In genomic region chr10:12042409-12042796, GRCh38 we compare ENCODE assay signal across 8 cellular contexts. TPM values are rescaled to one million over a fixed set of nuclear protein-coding genes. Genes with fewer than 3 reads are reported as not detected.
A peak's percentile ranks its signal among the peaks of the same experiment; 100 is the strongest.
DNase-seq lines count a peak whose midpoint lies in the region; ATAC-seq, FAIRE-seq and TF ChIP-seq lines count a peak whose summit lies in the region.

No MANE protein-coding gene starts in this region.

- DNase-seq in GM06990 (ENCODE audit: extremely low read depth, insufficient read length) (no peak), SJCRH30 (peak in 1 of 2 experiments; percentile 27), astrocyte of the cerebellum (ENCODE audit: low read depth) (no peak), islet precursor cell (peak; percentile 65), NCI-H2081 treated with DMSO at 0.1 percent for 48 hours (lab: John Stamatoyannopoulos, UW) (no peak), D721Med (ENCODE audit: insufficient read length, low spot score) (no peak)
- DNase-seq in stimulated activated CD4-positive, alpha-beta T cell treated with anti-CD3 and anti-CD28 coated beads, Interleukin-2, amount 100 ng/mL, for 4 hours (ENCODE audit: low read depth), result peak; percentile 56

- in situ Hi-C loops in astrocyte of the cerebellum (cut with HindIII; ENCODE audit: low sequenced_read_pairs), result no loop called here

- TF ChIP-seq CTCF in GM06990 (IDR thresholded peaks at IDR 0.05; ENCODE audit: insufficient read depth, low read length, poor library complexity, severe bottlenecking) (no peak), astrocyte of the cerebellum (IDR thresholded peaks at IDR 0.05; ENCODE audit: low read depth, low read length, missing control alignments) (no peak), D721Med (IDR thresholded peaks at IDR 0.05; ENCODE audit: insufficient read depth, missing control alignments) (no peak)

- H3K4me3 ChIP-seq in GM06990 (replicated peaks; ENCODE audit: low read depth, low read length), result peak overlapping the region; percentile 100
- peak overlapping the region; percentile 98 for H3K4me3 ChIP-seq in SJCRH30
- H3K4me3 ChIP-seq in astrocyte of the cerebellum (ENCODE audit: low read depth, low read length), result peak overlapping the region; percentile 99

- no peak for FAIRE-seq in D721Med (lab: Jason Lieb, UNC)

- peaks cover 15% of the 10 kb centered on the region for H3K4me1 ChIP-seq in SJCRH30

- ATAC-seq in HG02571 (IDR thresholded peaks at IDR 0.05; ENCODE audit: unreplicated experiment), result peak; percentile 6

- no peaks in the 10 kb centered on the region for H3K9me3 ChIP-seq in SJCRH30 (replicated peaks)

- no peaks in the 10 kb centered on the region for H3K36me3 ChIP-seq in GM06990 (ENCODE audit: control insufficient read depth, insufficient read depth, low read length)
- H3K36me3 ChIP-seq in SJCRH30, result no peaks in the 10 kb centered on the region; the same call in 1 of the 2 replicates

- H3K27me3 ChIP-seq in GM06990 (replicated peaks; ENCODE audit: control insufficient read depth, insufficient read depth, low read length) (no peaks in the 10 kb centered on the region), SJCRH30 (no peaks in the 10 kb centered on the region)

- peak overlapping the region; percentile 100 for H3K27ac ChIP-seq in SJCRH30

RNA-seq across cellular contexts. Expression of gene UPF2, which starts 0.2 kb away (rescaled TPM):
- 21.8 and 22.9 TPM in 2 replicates for total RNA-seq in SJCRH30 (2014; rRNA removed; shearing (Covaris generic))

RNA-seq across cellular contexts. Expression of gene DHTKD1, which starts 26.4 kb away (rescaled TPM):
- 24.4 and 27.4 TPM in 2 replicates for total RNA-seq in SJCRH30 (2014; rRNA removed; shearing (Covaris generic))

Comparison
In these comparisons a context has a peak if more than half of its experiments do, and no peak if none do; other contexts are left out.
1. DNase-seq: peak in islet precursor cell (single experiment) and stimulated activated CD4-positive, alpha-beta T cell treated with anti-CD3 and anti-CD28 coated beads, Interleukin-2, amount 100 ng/mL, for 4 hours (single experiment); none in GM06990 (single experiment), astrocyte of the cerebellum (single experiment), NCI-H2081 treated with DMSO at 0.1 percent for 48 hours (single experiment) and D721Med (single experiment).
2. Peak in every context shown above with its lines, with median percentiles within 50 percentile points of each other: H3K4me3 ChIP-seq.